ENCODE assay signal across 9 cellular contexts in genomic region chr1:167630568-167631385, GRCh38. TPM values are rescaled to one million over a fixed set of nuclear protein-coding genes. Genes with fewer than 3 reads are reported as not detected.
A peak's percentile ranks its signal among the peaks of the same experiment; 100 is the strongest.
DNase-seq lines count a peak whose midpoint lies in the region; ATAC-seq, FAIRE-seq and TF ChIP-seq lines count a peak whose summit lies in the region.
"Had no signal": no experiment of that assay in that cellular context is flagged by ENCODE, and none has a peak within 500 bp of the region (broad histone marks: within the 10 kb centered on the region; RNA-seq: fewer than 3 reads in every experiment).

No MANE protein-coding gene starts in this region.

- H2AFZ ChIP-seq in K562 (ENCODE audit: low read depth, low read length) = peak overlapping the region; percentile 51; the same call in 1 of the 2 replicates

- H3K9me3 ChIP-seq in KOPT-K1 (ENCODE audit: insufficient read depth, low read length, poor library complexity, severe bottlenecking) (no peaks in the 10 kb centered on the region), K562 (replicated peaks; ENCODE audit: control insufficient read depth, insufficient read depth, low read depth, low read length) (peaks cover under 1% of the 10 kb centered on the region; the same call in 1 of the 2 replicates), suprapubic skin (no peaks in the 10 kb centered on the region)

- TF ChIP-seq CTCF in GM12864 (IDR thresholded peaks at IDR 0.05; ENCODE audit: low read depth, low read length, missing control alignments) (no peak), K562 (IDR thresholded peaks at IDR 0.05 in 2 of 3, conservative IDR thresholded peaks at IDR 0.05 in 1 of 3; ENCODE audit: insufficient read depth in 2 of 3, low read depth in 1 of 3, low read length in 3 of 3) (no peak), lower leg skin (IDR thresholded peaks at IDR 0.05) (no peak), suprapubic skin (IDR thresholded peaks at IDR 0.05) (no peak)

- no peak for TF ChIP-seq RAD21 in K562 (CRISPR knock-in tag; conservative IDR thresholded peaks at IDR 0.05 in 1 of 2, IDR thresholded peaks at IDR 0.05 in 1 of 2)

- peaks cover 74% of the 10 kb centered on the region for H3K79me2 ChIP-seq in K562 (ENCODE audit: control insufficient read depth, insufficient read depth, low read length)

- intact Hi-C loops in K562 (cut with micrococcal nuclease) (loop anchor here (5.0 to 10.0 kb wide), 3 partner anchors 234 to 408 kb away; partner anchors contain the start of genes DCAF6, MPC2 and POU2F1), lower leg skin (cut with DNase I; ENCODE audit: low total_unique reads) (no loop called here)

- H3K4me1 ChIP-seq in K562 (replicated peaks in 1 of 2; ENCODE audit: control insufficient read depth in 2 of 2, insufficient read depth in 2 of 2, low read length in 2 of 2) = peaks cover 45 to 75% of the 10 kb centered on the region in 2 experiments
- peaks cover 21% of the 10 kb centered on the region for H3K4me1 ChIP-seq in suprapubic skin

- in situ Hi-C loops in K562 (cut with MboI) = no loop called here

- no peaks in the 10 kb centered on the region for H3K9me1 ChIP-seq in K562 (ENCODE audit: control insufficient read depth, insufficient read depth, low read length)

- no peak for FAIRE-seq in K562 (lab: Jason Lieb, UNC)

- H4K20me1 ChIP-seq in K562 (replicated peaks; ENCODE audit: control insufficient read depth, insufficient read depth, low read length) = peaks cover 6% of the 10 kb centered on the region; the same call in 1 of the 2 replicates

- ATAC-seq in K562 = peak; percentile 6
- ATAC-seq in GM19467 (IDR thresholded peaks at IDR 0.05; ENCODE audit: unreplicated experiment) = no peak
- no peak for ATAC-seq in GM21825 (IDR thresholded peaks at IDR 0.05; ENCODE audit: unreplicated experiment)

- H3K27ac ChIP-seq in KOPT-K1 (ENCODE audit: low read depth, low read length, poor library complexity, severe bottlenecking) = peak overlapping the region; percentile 100
- peak overlapping the region; percentile 97 for H3K27ac ChIP-seq in K562 (ENCODE audit: extremely low read depth, low read depth, low read length)
- peak overlapping the region; percentile 88 for H3K27ac ChIP-seq in suprapubic skin

- TSS peak; percentile 27 for BruUV-seq in K562 (replicated peaks; lab: Mats Ljungman, UMichigan)

- H3K4me3 ChIP-seq in GM12864 (ENCODE audit: low read depth, low read length) = peak overlapping the region; percentile 95
- peak overlapping the region; percentile 77 for H3K4me3 ChIP-seq in K562
- H3K4me3 ChIP-seq in lower leg skin (ENCODE audit: low read depth, poor library complexity, severe bottlenecking) = peak overlapping the region; percentile 44
- H3K4me3 ChIP-seq in suprapubic skin = peak overlapping the region; percentile 71

- H3K36me3 ChIP-seq in KOPT-K1 (ENCODE audit: insufficient read depth, low read length) (peaks cover 30% of the 10 kb centered on the region), K562 (ENCODE audit: control insufficient read depth, insufficient read depth, low read length) (peaks cover 45% of the 10 kb centered on the region), suprapubic skin (no peaks in the 10 kb centered on the region)

- TF ChIP-seq POLR2A in K562 (conservative IDR thresholded peaks at IDR 0.05) (no peak), lower leg skin (IDR thresholded peaks at IDR 0.05) (no peak), suprapubic skin (IDR thresholded peaks at IDR 0.05) (no peak)

- H3K4me2 ChIP-seq in K562 (ENCODE audit: insufficient read depth, low read length) = peak overlapping the region; percentile 92

- H3K27me3 ChIP-seq in K562 (ENCODE audit: control insufficient read depth in 2 of 2, insufficient read depth in 2 of 2, low read length in 2 of 2) (no peaks in the 10 kb centered on the region), suprapubic skin (peaks cover 9% of the 10 kb centered on the region)

- peak overlapping the region; percentile 97 to 99 for H3K9ac ChIP-seq in K562 (ENCODE audit: insufficient read depth in 1 of 2, low read depth in 2 of 2, low read length in 2 of 2)

- DNase-seq in GM12864 (ENCODE audit: low read depth) = no peak
- peak in 2 of 4 experiments; percentile 53 to 67 for DNase-seq in K562 (ENCODE audit: extremely low read depth in 1 of 4, low spot score in 3 of 4)
- DNase-seq in lower leg skin (ENCODE audit: low spot score in 2 of 2) = peak in 1 of 2 donors; percentile 72
- no peak for DNase-seq in suprapubic skin (ENCODE audit: low spot score in 2 of 2)
- no peak for DNase-seq in SK-N-DZ (ENCODE audit: low spot score)

- POLR2A ChIA-PET in K562 (lab: Yijun Ruan, JAX) = interaction anchor here (0.8 to 8.8 kb wide), 9 partner anchors 9 to 88 kb away, joined by 3 to 93 read pairs (median 4); no protein-coding TSS in a partner anchor

- CTCF ChIA-PET in K562 (lab: Yijun Ruan, JAX; ENCODE audit: low intra/inter-chr PET ratio) = interaction anchor here (0.7 kb wide), 1 partner anchor 51 kb away, joined by 3 read pairs; no protein-coding TSS in a partner anchor

- TF ChIP-seq EP300 in K562 (IDR thresholded peaks at IDR 0.05; ENCODE audit: low read length) (no peak), suprapubic skin (IDR thresholded peaks at IDR 0.05) (no peak)

- under 1% methylated on average over 16 of the region's 16 CpGs for WGBS in K562 (ENCODE audit: insufficient coverage, low coverage, missing lambda C conversion rate)
- WGBS in lower leg skin, 2 donors = 40 to 44% methylated on average over 16 of the region's 16 CpGs
- 48% methylated on average over 14 of the region's 16 CpGs for WGBS in suprapubic skin

TF ChIP-seq in K562, 482 proteins besides CTCF, POLR2A, EP300 and RAD21 (continues in another document):
- TF ChIP-seq ZFX (CRISPR knock-in tag; IDR thresholded peaks at IDR 0.05) = peak; percentile 59; the same call in 1 of the 2 replicates
- no peak for TF ChIP-seq RHOXF2B (CRISPR knock-in tag; conservative IDR thresholded peaks at IDR 0.05)
- TF ChIP-seq SIN3A (IDR thresholded peaks at IDR 0.05; ENCODE audit: borderline replicate concordance in 2 of 2, control insufficient read depth in 1 of 2, low read depth in 2 of 2, low read length in 2 of 2) = no peak; a peak in 1 of 4 replicates
- no peak for TF ChIP-seq ILF3 (IDR thresholded peaks at IDR 0.05; ENCODE audit: borderline replicate concordance)
- no peak for TF ChIP-seq BACH1 (tag; IDR thresholded peaks at IDR 0.05)
- TF ChIP-seq IRF2 (CRISPR knock-in tag; IDR thresholded peaks at IDR 0.05) = no peak
- peak; percentile 54 for TF ChIP-seq BRD9 (IDR thresholded peaks at IDR 0.05; ENCODE audit: low read depth, partially characterized antibody)
- 0 out of 2 replicates have a peak, but pooled peaks have one; percentile 8 for TF ChIP-seq POLR2AphosphoS5 (IDR thresholded peaks at IDR 0.05; ENCODE audit: control insufficient read depth, insufficient read depth, low read depth, low read length)
- TF ChIP-seq SMC3 (conservative IDR thresholded peaks at IDR 0.05; ENCODE audit: insufficient read depth, low read depth, low read length) = no peak
- TF ChIP-seq ETS1 (conservative IDR thresholded peaks at IDR 0.05; ENCODE audit: control insufficient read depth, low read depth, low read length) = no peak
- no peak for TF ChIP-seq SIN3B (IDR thresholded peaks at IDR 0.05; ENCODE audit: low read depth)
- no peak for TF ChIP-seq PRPF4 (IDR thresholded peaks at IDR 0.05; ENCODE audit: insufficient read depth, low read depth, low read length, poor library complexity, severe bottlenecking)

RNA-seq across cellular contexts. Expression of gene RCSD1, which starts 0.7 kb away (rescaled TPM):
- total RNA-seq in K562 (2011; cell fraction: chromatin; rRNA removed; ENCODE audit: low replicate concordance) = 51.0 and 78.1 TPM in 2 replicates
- 34.9 and 38.6 TPM in 2 replicates for total RNA-seq in K562 (2011; cell fraction: nucleolus; rRNA removed)
- total RNA-seq in K562 (2011; cell fraction: nucleoplasm; rRNA removed) = 48.1 and 85.4 TPM in 2 replicates
- total RNA-seq in K562 (2014; rRNA removed) (45.3 and 48.0 TPM in 2 replicates), K562 (2014; rRNA removed; fragmentation: Illumina TruSeq; extraction: Trizol) (41.6 and 42.3 TPM in 2 replicates), K562 (2015; rRNA removed; fragmentation: Illumina TruSeq; extraction: Trizol) (37.3 and 39.4 TPM in 2 replicates), K562 (2021) (41.5 and 50.9 TPM in 2 replicates), lower leg skin (1 to 10 TPM; 2.4 to 8.7 (median 4.4) TPM), suprapubic skin (1 to 10 TPM in 3 of 4 donors, under 1 TPM in 1; 0.34 to 3.5 (median 2.0) TPM)
- polyA plus RNA-seq in K562 (2011; rRNA removed) (64.5 and 69.8 TPM in 2 replicates), K562 (2014; fragmentation: Illumina TruSeq; extraction: Trizol) (48.3 and 50.5 TPM in 2 replicates), K562 (2014; fragmentation: Nextera tagmentation; extraction: Ambion mirVana) (1 to 10 TPM; 7.8 to 9.1 TPM), K562 (2014; rRNA removed) (53.2 and 54.5 TPM in 2 replicates)
- polyA plus RNA-seq in K562 (2011; cell fraction: cytosol; rRNA removed) = 45.8 and 49.9 TPM in 2 replicates
- 27.5 and 28.0 TPM in 2 replicates for polyA plus RNA-seq in K562 (2011; cell fraction: nucleus; rRNA removed)
- 41.5 and 91.2 TPM in 2 replicates for polyA plus RNA-seq in K562 (2012)
- polyA minus RNA-seq in K562 (2011; rRNA and poly(A)+ RNA removed) = 59.8 and 70.7 TPM in 2 replicates
- 34.8 and 46.1 TPM in 2 replicates for polyA minus RNA-seq in K562 (2011; cell fraction: cytosol; rRNA and poly(A)+ RNA removed)
- 19.0 and 26.1 TPM in 2 replicates for polyA minus RNA-seq in K562 (2011; cell fraction: nucleus; rRNA and poly(A)+ RNA removed)
- polyA plus RNA-seq in SK-N-DZ (2014; cell fraction: cytosol; rRNA removed) = not detected in 2 replicates
- not detected in 2 replicates for polyA plus RNA-seq in SK-N-DZ (2014; cell fraction: nucleus; rRNA removed)
- total RNA-seq: NCI-H460 had no signal

Comparison
In these comparisons a context has a peak if more than half of its experiments do, and no peak if none do; other contexts are left out.
1. H3K4me3 ChIP-seq: peak in every context shown above with its lines; median percentile 95 in GM12864; 77 in K562; 71 in suprapubic skin; 44 in lower leg skin.